ENCODE assay signal across 16 cellular contexts in genomic region chr6:106639812-106640211, GRCh38. TPM values are rescaled to one million over a fixed set of nuclear protein-coding genes. Genes with fewer than 3 reads are reported as not detected.
DNase-seq lines count a peak whose midpoint lies in the region; ATAC-seq, FAIRE-seq and TF ChIP-seq lines count a peak whose summit lies in the region.
"Had no signal": no experiment of that assay in that cellular context is flagged by ENCODE, and none has a peak within 500 bp of the region (broad histone marks: within the 10 kb centered on the region; RNA-seq: fewer than 3 reads in every experiment).

No MANE protein-coding gene starts in this region.

- peaks cover 33% of the 10 kb centered on the region for H3K36me3 Mint-ChIP-seq in memory B cell

- H3K27me3 ChIP-seq in BLaER1 = no peaks in the 10 kb centered on the region
- no peaks in the 10 kb centered on the region for H3K27me3 ChIP-seq in SU-DHL-6 (ENCODE audit: low read length)
- H3K27me3 ChIP-seq: Peyer's patch had no signal

- peaks cover 49% of the 10 kb centered on the region for H3F3A ChIP-seq in SU-DHL-6 (ENCODE audit: insufficient read depth)

- H3K9ac ChIP-seq in BLaER1 (no peak overlapping the region; the same call in 1 of the 2 replicates), SU-DHL-6 (ENCODE audit: low read length) (peak overlapping the region; percentile 9; the same call in 1 of the 2 replicates)

- no peaks in the 10 kb centered on the region for H4K20me1 ChIP-seq in BLaER1
- no peaks in the 10 kb centered on the region for H4K20me1 ChIP-seq in SU-DHL-6 (ENCODE audit: low read depth, low read length)

- peaks cover 58% of the 10 kb centered on the region for H3K79me2 ChIP-seq in SU-DHL-6 (ENCODE audit: insufficient read depth, low read length)

- H3K9me3 Mint-ChIP-seq in memory B cell = peaks cover 4% of the 10 kb centered on the region
- H3K9me3 Mint-ChIP-seq: CD8-positive, alpha-beta T cell had no signal

- no peak for TF ChIP-seq CTCF in SU-DHL-6 (IDR thresholded peaks at IDR 0.05; ENCODE audit: insufficient read depth, low read length, poor library complexity, severe bottlenecking)

- H3K9me3 ChIP-seq in BLaER1 = peaks cover 21% of the 10 kb centered on the region
- H3K9me3 ChIP-seq in SU-DHL-6 (ENCODE audit: insufficient read depth, low read length) = no peaks in the 10 kb centered on the region
- H3K9me3 ChIP-seq: Peyer's patch had no signal

- peaks cover 63% of the 10 kb centered on the region for H3K36me3 ChIP-seq in BLaER1
- peaks cover 7% of the 10 kb centered on the region; the same call in 1 of the 2 replicates for H3K36me3 ChIP-seq in SU-DHL-6 (ENCODE audit: low read length)

- ATAC-seq in memory B cell (ENCODE audit: low read depth) = no peak
- no peak for ATAC-seq in GM18858 (IDR thresholded peaks at IDR 0.05; ENCODE audit: unreplicated experiment)
- ATAC-seq: CD8-positive, alpha-beta T cell; HCT116 had no signal

- peak overlapping the region; percentile 91 for H3K27ac Mint-ChIP-seq in memory B cell
- H3K27ac Mint-ChIP-seq: CD8-positive, alpha-beta T cell had no signal

- no peak for DNase-seq in GM12892 (ENCODE audit: insufficient read length)
- no peak for DNase-seq in memory B cell (ENCODE audit: low spot score in 2 of 2)
- no peak for DNase-seq in NCI-H510A treated with DMSO at 0.1 percent for 48 hours (lab: John Stamatoyannopoulos, UW)
- DNase-seq in T-helper 2 cell = no peak
- DNase-seq: CD8-positive, alpha-beta T cell; DND-41; GF-D8; KBM-7; NCI-H1105; NCI-H1694 treated with DMSO at 0.1 percent for 48 hours; Peyer's patch had no signal

- no peak overlapping the region for H2AFZ ChIP-seq in SU-DHL-6 (ENCODE audit: low read depth, low read length, severe bottlenecking)

- no peaks in the 10 kb centered on the region for H3K27me3 Mint-ChIP-seq in memory B cell

- TF ChIP-seq POLR2A in GM12892 (IDR thresholded peaks at IDR 0.05; ENCODE audit: low read depth, low read length) = no peak

- peaks cover 53% of the 10 kb centered on the region for H3K4me1 ChIP-seq in BLaER1
- H3K4me1 ChIP-seq: Peyer's patch had no signal

- peaks cover 32% of the 10 kb centered on the region for H3K4me1 Mint-ChIP-seq in memory B cell

- H3K4me2 ChIP-seq in BLaER1 (peak overlapping the region; percentile 39), SU-DHL-6 (ENCODE audit: low read depth, low read length, poor library complexity, severe bottlenecking) (peak overlapping the region; percentile 45)

- H3K27ac ChIP-seq in BLaER1 (no peak overlapping the region), SU-DHL-6 (ENCODE audit: low read depth, low read length) (peak overlapping the region; percentile 96)

- H3K4me3 ChIP-seq in BLaER1 = no peak overlapping the region
- H3K4me3 ChIP-seq in SU-DHL-6 (ENCODE audit: insufficient read depth, low read length, poor library complexity, severe bottlenecking) = no peak overlapping the region
- H3K4me3 ChIP-seq: Peyer's patch had no signal

- H3K4me3 Mint-ChIP-seq in memory B cell = peak overlapping the region; percentile 62
- H3K4me3 Mint-ChIP-seq: CD8-positive, alpha-beta T cell had no signal

- H3K9me2 ChIP-seq in SU-DHL-6 (replicated peaks; ENCODE audit: insufficient read depth, low read length) = no peaks in the 10 kb centered on the region

- FAIRE-seq in GM12892 (lab: Jason Lieb, UNC) = peak; percentile 57
- FAIRE-seq: D721Med had no signal

RNA-seq across cellular contexts. Expression of gene QRSL1, which starts 10.4 kb away (rescaled TPM):
- 10.5 TPM for polyA plus RNA-seq in GM12892 (2012; ENCODE audit: missing spikeins)

RNA-seq across cellular contexts. Expression of gene RTN4IP1, which starts 10.5 kb away (rescaled TPM):
- polyA plus RNA-seq in GM12892 (2012; ENCODE audit: missing spikeins) = 7.3 TPM
